Comparison of ENCODE assay signal across 1 cellular context in genomic region chr3:50383750-50384149, GRCh38.
TF ChIP-seq lines count a peak whose summit lies in the region.

No MANE protein-coding gene starts in this region.

TF ChIP-seq in H1, 55 proteins besides CTCF, POLR2A, EP300 and RAD21:
- no peak for TF ChIP-seq SP2 (IDR thresholded peaks at IDR 0.05; ENCODE audit: low read length)
- no peak for TF ChIP-seq RXRA (IDR thresholded peaks at IDR 0.05; ENCODE audit: insufficient read depth, low read depth, low read length)
- TF ChIP-seq, protein P1, sequence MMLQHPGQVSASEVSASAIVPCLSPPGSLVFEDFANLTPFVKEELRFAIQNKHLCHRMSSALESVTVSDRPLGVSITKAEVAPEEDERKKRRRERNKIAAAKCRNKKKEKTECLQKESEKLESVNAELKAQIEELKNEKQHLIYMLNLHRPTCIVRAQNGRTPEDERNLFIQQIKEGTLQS (IDR thresholded peaks at IDR 0.05; ENCODE audit: insufficient read depth, low read depth, low read length): no peak
- no peak for TF ChIP-seq EGR1 (IDR thresholded peaks at IDR 0.05; ENCODE audit: borderline replicate concordance, low read depth, low read length)
- no peak for TF ChIP-seq RBBP5 (IDR thresholded peaks at IDR 0.05; ENCODE audit: borderline replicate concordance, low read depth, low read length)
- no peak for TF ChIP-seq SIRT6 (IDR thresholded peaks at IDR 0.05; ENCODE audit: low read length)
- no peak for TF ChIP-seq TCF12 (IDR thresholded peaks at IDR 0.05; ENCODE audit: low read depth, low read length)
- no peak for TF ChIP-seq NANOG (IDR thresholded peaks at IDR 0.05; ENCODE audit: insufficient read depth, low read depth, low read length, poor library complexity, severe bottlenecking)
- no peak for TF ChIP-seq CBX8 (IDR thresholded peaks at IDR 0.05; ENCODE audit: borderline replicate concordance, low read depth, low read length)
- TF ChIP-seq CREB1 (IDR thresholded peaks at IDR 0.05): no peak
- no peak for TF ChIP-seq JUND (IDR thresholded peaks at IDR 0.05; ENCODE audit: low read length)
- no peak for TF ChIP-seq KDM4A (IDR thresholded peaks at IDR 0.05; ENCODE audit: low read depth, low read length, severe bottlenecking)
- no peak for TF ChIP-seq SP1 (IDR thresholded peaks at IDR 0.05; ENCODE audit: low read depth, low read length)
TF ChIP-seq in H1: peak in this region for 0.
